ENCODE assay signal across 9 cellular contexts in genomic region chr19:19259741-19260140, GRCh38. TPM values are rescaled to one million over a fixed set of nuclear protein-coding genes. Genes with fewer than 3 reads are reported as not detected.
DNase-seq lines count a peak whose midpoint lies in the region; ATAC-seq and TF ChIP-seq lines count a peak whose summit lies in the region.
"Had no signal": no experiment of that assay in that cellular context is flagged by ENCODE, and none has a peak within 500 bp of the region (broad histone marks: within the 10 kb centered on the region; RNA-seq: fewer than 3 reads in every experiment).

No MANE protein-coding gene starts in this region.

- peaks cover 0 to 8% of the 10 kb centered on the region in 2 donors for H3K4me1 ChIP-seq in right atrium auricular region

- no peak overlapping the region for H3K27ac ChIP-seq in right atrium auricular region

- DNase-seq in NOMO-1 treated with DMSO at 0.1 percent for 48 hours (lab: John Stamatoyannopoulos, UW; ENCODE audit: unreplicated experiment) (peak; percentile 12), NOMO-1 treated with dmso at 0.1 percent for 144 hours (lab: John Stamatoyannopoulos, UW; ENCODE audit: unreplicated experiment) (no peak), NCI-H226 (peak; percentile 39), cerebellar cortex (ENCODE audit: low spot score) (peak; percentile 61), renal cortical epithelial cell (ENCODE audit: low read depth) (peak; percentile 13), right atrium auricular region (ENCODE audit: low spot score) (no peak)
- no peak for DNase-seq in effector CD4-positive, alpha-beta T cell
- no peak for DNase-seq in activated CD8-positive, alpha-beta memory T cell treated with anti-CD3 and anti-CD28 coated beads, Interleukin-2, amount 10 ng/mL, durations not matched to agents 7 days and 5 days
- DNase-seq: AML-193 had no signal

- no peaks in the 10 kb centered on the region for H3K9me3 Mint-ChIP-seq in activated CD8-positive, alpha-beta memory T cell treated with anti-CD3 and anti-CD28 coated beads, Interleukin-2, amount 10 ng/mL, durations not matched to agents 7 days and 5 days (ENCODE audit: low read depth)

- H3K36me3 ChIP-seq in right atrium auricular region: no peaks in the 10 kb centered on the region

- peaks cover 50% of the 10 kb centered on the region for H3K27me3 Mint-ChIP-seq in activated CD8-positive, alpha-beta memory T cell treated with anti-CD3 and anti-CD28 coated beads, Interleukin-2, amount 10 ng/mL, durations not matched to agents 7 days and 5 days

- no peak for ATAC-seq in activated CD8-positive, alpha-beta memory T cell treated with anti-CD3 and anti-CD28 coated beads, Interleukin-2, amount 10 ng/mL, durations not matched to agents 7 days and 5 days

- no peak for TF ChIP-seq CTCF in right atrium auricular region (IDR thresholded peaks at IDR 0.05)

- no peaks in the 10 kb centered on the region for H3K4me1 Mint-ChIP-seq in activated CD8-positive, alpha-beta memory T cell treated with anti-CD3 and anti-CD28 coated beads, Interleukin-2, amount 10 ng/mL, durations not matched to agents 7 days and 5 days

- H3K4me3 Mint-ChIP-seq in activated CD8-positive, alpha-beta memory T cell treated with anti-CD3 and anti-CD28 coated beads, Interleukin-2, amount 10 ng/mL, durations not matched to agents 7 days and 5 days: no peak overlapping the region

- H3K4me3 ChIP-seq in right atrium auricular region: no peak overlapping the region

- H3K9me3 ChIP-seq in right atrium auricular region: peaks cover 0 to 5% of the 10 kb centered on the region in 2 donors

- peaks cover 3 to 15% of the 10 kb centered on the region in 2 donors for H3K27me3 ChIP-seq in right atrium auricular region

- CTCF ChIA-PET in activated CD8-positive, alpha-beta memory T cell treated with anti-CD3 and anti-CD28 coated beads, Interleukin-2, amount 10 ng/mL, durations not matched to agents 7 days and 5 days (lab: Charles Lee): interaction anchor here (1.2 kb wide), 1 partner anchor 231 kb away, joined by 3 read pairs; no protein-coding TSS in a partner anchor

- H3K36me3 Mint-ChIP-seq in activated CD8-positive, alpha-beta memory T cell treated with anti-CD3 and anti-CD28 coated beads, Interleukin-2, amount 10 ng/mL, durations not matched to agents 7 days and 5 days: no peaks in the 10 kb centered on the region

- no peak overlapping the region for H3K27ac Mint-ChIP-seq in activated CD8-positive, alpha-beta memory T cell treated with anti-CD3 and anti-CD28 coated beads, Interleukin-2, amount 10 ng/mL, durations not matched to agents 7 days and 5 days

RNA-seq across cellular contexts. Expression of gene TM6SF2, which starts 13.4 kb away (rescaled TPM):
- total RNA-seq in renal cortical epithelial cell (0.20 TPM in 1 of 2 replicates, not detected in the other), right atrium auricular region (under 1 TPM; 0.63 to 0.75 TPM)
- not detected for total RNA-seq in activated CD8-positive, alpha-beta memory T cell treated with anti-CD3 and anti-CD28 coated beads, Interleukin-2, amount 10 ng/mL, durations not matched to agents 7 days and 5 days

RNA-seq across cellular contexts. Expression of gene NCAN, which starts 48.0 kb away (rescaled TPM):
- total RNA-seq in renal cortical epithelial cell (not detected in 2 replicates), right atrium auricular region (not detected)
- under 1 TPM in 1 of 2 experiments, not detected in 1; 0.05 TPM for total RNA-seq in activated CD8-positive, alpha-beta memory T cell treated with anti-CD3 and anti-CD28 coated beads, Interleukin-2, amount 10 ng/mL, durations not matched to agents 7 days and 5 days

RNA-seq across cellular contexts. Expression of gene NR2C2AP, which starts 56.5 kb away (rescaled TPM):
- 8.2 and 19.4 TPM in 2 replicates for total RNA-seq in renal cortical epithelial cell
- total RNA-seq in activated CD8-positive, alpha-beta memory T cell treated with anti-CD3 and anti-CD28 coated beads, Interleukin-2, amount 10 ng/mL, durations not matched to agents 7 days and 5 days: 10 to 100 TPM; 32.8 to 33.0 TPM
- 1 to 10 TPM; 4.3 to 8.1 TPM for total RNA-seq in right atrium auricular region

Comparison
In these comparisons a context has a peak if more than half of its experiments do, and no peak if none do; other contexts are left out.
1. DNase-seq: peak in NOMO-1 treated with DMSO at 0.1 percent for 48 hours (single experiment), NCI-H226 (single experiment), cerebellar cortex (single experiment) and renal cortical epithelial cell (single experiment); none in NOMO-1 treated with dmso at 0.1 percent for 144 hours (single experiment), effector CD4-positive, alpha-beta T cell (single experiment), activated CD8-positive, alpha-beta memory T cell treated with anti-CD3 and anti-CD28 coated beads, Interleukin-2, amount 10 ng/mL, durations not matched to agents 7 days and 5 days (single experiment) and right atrium auricular region (single experiment).